In the genomic region with DNA sequence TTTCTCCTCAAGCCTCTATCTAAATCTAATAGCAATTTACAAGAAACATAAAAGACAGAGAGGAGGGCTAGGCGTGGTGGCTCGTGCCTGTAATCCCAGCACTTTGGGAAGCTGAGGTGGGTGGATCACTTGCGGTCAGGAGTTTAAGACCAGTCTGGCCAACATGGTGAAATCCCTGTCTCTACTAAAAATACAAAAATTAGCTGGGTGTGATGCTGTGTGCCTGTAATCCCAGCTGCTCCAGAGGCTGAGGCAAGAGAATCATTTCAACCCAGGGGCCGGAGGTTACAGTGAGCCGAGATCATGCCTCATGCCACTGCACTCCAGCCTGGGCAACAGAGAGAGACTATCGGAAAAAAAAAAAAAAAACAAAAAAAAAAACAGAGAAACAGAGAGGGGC, we compare ENCODE assay signal across 28 cellular contexts. TPM values are rescaled to one million over a fixed set of nuclear protein-coding genes. Genes with fewer than 3 reads are reported as not detected.
"Had no signal": no experiment of that assay in that cellular context is flagged by ENCODE, and none has a peak within 500 bp of the region (broad histone marks: within the 10 kb centered on the region; RNA-seq: fewer than 3 reads in every experiment).

No MANE protein-coding gene starts in this region.

- H3K27ac Mint-ChIP-seq: activated CD8-positive, alpha-beta T cell treated with anti-CD3 and anti-CD28 coated beads for 36 hours; activated naive CD4-positive, alpha-beta T cell treated with anti-CD3 and anti-CD28 coated beads, Interleukin-2, amount 50 U/mL, for 72 hours; activated naive CD8-positive, alpha-beta T cell treated with anti-CD3 and anti-CD28 coated beads, Interleukin-2, amount 50 U/mL, for 24 hours; activated T-helper 1 cell treated with anti-CD3 and anti-CD28 coated beads, Interleukin-12 subunit alpha, Interleukin-12 subunit beta, Interleukin-2, Interleukin-4 antibody, amounts not matched to agents 30 ng/mL and 10 ng/mL and 1 ng/mL, durations not matched to agents 14 hours and 24 hours and 36 hours; T-helper 17 cell had no signal

- H3K4me3 Mint-ChIP-seq: activated CD8-positive, alpha-beta T cell treated with anti-CD3 and anti-CD28 coated beads for 36 hours; activated naive CD8-positive, alpha-beta T cell treated with anti-CD3 and anti-CD28 coated beads, Interleukin-2, amount 50 U/mL, for 24 hours; activated T-helper 1 cell treated with anti-CD3 and anti-CD28 coated beads, Interleukin-12 subunit alpha, Interleukin-12 subunit beta, Interleukin-2, Interleukin-4 antibody, amounts not matched to agents 30 ng/mL and 10 ng/mL and 1 ng/mL, durations not matched to agents 14 hours and 24 hours and 36 hours; brain; central memory CD8-positive, alpha-beta T cell; T-helper 17 cell had no signal

- H3K9me3 ChIP-seq: Peyer's patch, SJSA1 had no signal

- H3K4me3 ChIP-seq: Peyer's patch, SJSA1 had no signal

- H3K36me3 ChIP-seq: Peyer's patch, SJSA1, WERI-Rb-1 had no signal

- H3K27me3 Mint-ChIP-seq: brain had no signal

- H3K36me3 Mint-ChIP-seq: activated naive CD4-positive, alpha-beta T cell treated with anti-CD3 and anti-CD28 coated beads, Interleukin-2, amount 50 U/mL, for 72 hours had no signal

- H3K27ac ChIP-seq: Peyer's patch, SJSA1, WERI-Rb-1 had no signal

- DNase-seq: activated CD4-positive, alpha-beta T cell treated with anti-CD3 and anti-CD28 coated beads for 4 hours; activated CD8-positive, alpha-beta memory T cell treated with anti-CD3 and anti-CD28 coated beads, Interleukin-2, amount 50 U/mL, for 4 hours; activated CD8-positive, alpha-beta T cell treated with anti-CD3 and anti-CD28 coated beads for 36 hours; activated effector memory CD4-positive, alpha-beta T cell treated with anti-CD3 and anti-CD28 coated beads, Interleukin-2, amount 50 U/mL, for 16 hours; activated naive CD4-positive, alpha-beta T cell treated with Interleukin-2 at 50 U/mL for 16 hours; activated naive CD8-positive, alpha-beta T cell treated with anti-CD3 and anti-CD28 coated beads, Interleukin-2, amount 50 U/mL, for 24 hours; amniotic stem cell; KG1; MV-4-11; NCI-H1092 treated with DMSO at 0.1 percent for 48 hours; NCI-H1417 treated with DMSO at 0.1 percent for 48 hours; NCI-H1694; NCI-H2029; NCI-H510A treated with DMSO at 0.1 percent for 48 hours; Peyer's patch; SHP77; SW 1271; T-helper 17 cell; T1000; WERI-Rb-1 had no signal

- H3K4me1 ChIP-seq: Peyer's patch had no signal

- ATAC-seq: activated CD4-positive, CD25-positive, alpha-beta regulatory T cell treated with anti-CD3 and anti-CD28 coated beads, Interleukin-2, amount 50 U/mL, for 24 hours; activated CD8-positive, alpha-beta T cell treated with anti-CD3 and anti-CD28 coated beads for 36 hours; activated naive CD4-positive, alpha-beta T cell treated with anti-CD3 and anti-CD28 coated beads, Interleukin-2, amount 50 U/mL, for 72 hours; activated naive CD8-positive, alpha-beta T cell treated with anti-CD3 and anti-CD28 coated beads, Interleukin-2, amount 50 U/mL, for 24 hours; SK-N-SH treated with all-trans-retinoic acid at 6 μM for 48 hours; T-helper 17 cell had no signal

- H3K9me3 Mint-ChIP-seq: activated CD8-positive, alpha-beta T cell treated with anti-CD3 and anti-CD28 coated beads for 36 hours; activated naive CD4-positive, alpha-beta T cell treated with anti-CD3 and anti-CD28 coated beads, Interleukin-2, amount 50 U/mL, for 72 hours; activated naive CD8-positive, alpha-beta T cell treated with anti-CD3 and anti-CD28 coated beads, Interleukin-2, amount 50 U/mL, for 24 hours; activated T-helper 1 cell treated with anti-CD3 and anti-CD28 coated beads, Interleukin-12 subunit alpha, Interleukin-12 subunit beta, Interleukin-2, Interleukin-4 antibody, amounts not matched to agents 30 ng/mL and 10 ng/mL and 1 ng/mL, durations not matched to agents 14 hours and 24 hours and 36 hours; brain; central memory CD8-positive, alpha-beta T cell had no signal

- H3K4me1 Mint-ChIP-seq: central memory CD8-positive, alpha-beta T cell; T-helper 17 cell had no signal

RNA-seq across cellular contexts. Expression of a gene that starts 46.6 kb away (rescaled TPM):
- total RNA-seq: activated T-helper 1 cell treated with anti-CD3 and anti-CD28 coated beads, Interleukin-12 subunit alpha, Interleukin-12 subunit beta, Interleukin-2, Interleukin-4 antibody, amounts not matched to agents 30 ng/mL and 10 ng/mL and 1 ng/mL, durations not matched to agents 14 hours and 24 hours and 36 hours; MCF 10A; T-helper 17 cell had no signal
